8 cellular contexts compared by ENCODE assay signal in the genomic region with DNA sequence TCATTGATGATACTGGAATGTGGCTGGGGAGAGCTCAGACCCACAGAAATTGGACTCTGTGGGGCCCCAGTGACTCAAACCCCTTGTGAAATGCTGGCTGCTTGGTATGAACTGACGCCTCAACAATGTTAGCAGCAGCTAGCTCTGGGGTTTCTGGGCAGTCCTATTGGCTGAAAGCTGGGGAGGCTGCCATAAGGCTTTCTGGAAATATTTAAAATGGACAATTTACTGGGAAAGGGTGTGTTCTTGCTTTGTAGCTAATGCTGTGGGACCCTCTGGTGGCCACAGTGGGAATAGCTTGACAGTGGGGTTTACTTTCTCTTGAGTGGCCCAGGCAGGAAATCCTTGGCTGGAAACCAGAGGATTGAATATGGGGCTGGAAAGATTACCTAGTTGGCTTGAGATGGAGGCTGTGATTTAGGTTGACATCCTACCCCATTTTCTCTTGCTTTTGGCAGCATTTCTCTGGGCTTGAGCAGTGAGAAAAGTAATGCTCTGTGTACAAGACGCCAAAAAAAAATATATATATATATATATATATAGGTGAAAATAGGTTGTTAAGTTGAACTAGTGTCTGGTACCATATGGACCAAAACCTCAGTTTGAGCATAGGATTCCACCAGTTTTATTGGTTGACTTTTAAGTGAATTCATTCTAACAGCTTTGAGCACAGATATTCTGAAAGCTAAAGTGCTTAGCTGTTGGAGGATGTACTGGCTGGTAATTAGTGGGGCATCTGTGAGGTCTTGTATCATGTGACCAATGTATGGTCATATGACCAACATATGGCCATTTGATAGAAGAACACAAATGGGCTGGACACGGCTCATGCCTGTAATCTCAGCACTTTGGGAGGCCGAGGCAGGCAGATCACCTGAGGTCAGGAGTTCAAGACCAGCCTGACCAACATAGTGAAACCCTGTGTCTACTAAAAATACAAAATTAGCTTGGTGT. TPM values are rescaled to one million over a fixed set of nuclear protein-coding genes. Genes with fewer than 3 reads are reported as not detected.
DNase-seq lines count a peak whose midpoint lies in the region; ATAC-seq lines count a peak whose summit lies in the region.

No MANE protein-coding gene starts in this region.

- no peak overlapping the region for H3K27ac Mint-ChIP-seq in activated CD4-positive, alpha-beta T cell treated with anti-CD3 and anti-CD28 coated beads, Interleukin-2, amount 10 ng/mL, durations not matched to agents 7 days and 5 days

- H3K27me3 ChIP-seq in HAP-1 (ENCODE audit: low read depth): peaks cover 41% of the 10 kb centered on the region

- in situ Hi-C loops in HAP-1 (cut with MboI; ENCODE audit: low sequenced_read_pairs): no loop called here

- CTCF ChIA-PET in activated CD4-positive, alpha-beta T cell treated with anti-CD3 and anti-CD28 coated beads, Interleukin-2, amount 10 ng/mL, durations not matched to agents 7 days and 5 days (lab: Charles Lee): interaction anchor here (0.5 to 5.6 kb wide), 30 partner anchors 8 to 1867 kb away, joined by 3 to 75 read pairs (median 4); a partner anchor contains a TSS

- no peaks in the 10 kb centered on the region for H3K36me3 ChIP-seq in HAP-1 (replicated peaks)

- H3K4me1 ChIP-seq in HAP-1: no peaks in the 10 kb centered on the region

- H3K9me3 ChIP-seq in HAP-1: no peaks in the 10 kb centered on the region

- H3K4me1 Mint-ChIP-seq in activated CD4-positive, alpha-beta T cell treated with anti-CD3 and anti-CD28 coated beads, Interleukin-2, amount 10 ng/mL, durations not matched to agents 7 days and 5 days: peaks cover 16% of the 10 kb centered on the region

- H3K4me3 Mint-ChIP-seq in activated CD4-positive, alpha-beta T cell treated with anti-CD3 and anti-CD28 coated beads, Interleukin-2, amount 10 ng/mL, durations not matched to agents 7 days and 5 days: no peak overlapping the region

- POLR2A ChIA-PET in activated CD4-positive, alpha-beta T cell treated with anti-CD3 and anti-CD28 coated beads, Interleukin-2, amount 10 ng/mL, durations not matched to agents 7 days and 5 days (lab: Charles Lee): interaction anchor here (0.7 kb wide), 2 partner anchors 36 to 1369 kb away, joined by 3 to 5 read pairs; no protein-coding TSS in a partner anchor

- no peak for ATAC-seq in HG02763 (IDR thresholded peaks at IDR 0.05; ENCODE audit: unreplicated experiment)

- H3K4me3 ChIP-seq in HAP-1: no peak overlapping the region

- no peaks in the 10 kb centered on the region for H3K9me3 Mint-ChIP-seq in activated CD4-positive, alpha-beta T cell treated with anti-CD3 and anti-CD28 coated beads, Interleukin-2, amount 10 ng/mL, durations not matched to agents 7 days and 5 days

- DNase-seq in Ammon's horn (ENCODE audit: low spot score) (peak; percentile 79), HAP-1 (ENCODE audit: low spot score in 2 of 2) (peak; percentile 78 to 91), NCI-H526 (lab: John Stamatoyannopoulos, UW) (peak; percentile 82 to 96), dermis microvascular lymphatic vessel endothelial cell (ENCODE audit: low read depth in 2 of 2) (peak; percentile 76 to 82), medulla oblongata (ENCODE audit: extremely low spot score) (peak; percentile 90)
- DNase-seq in activated CD4-positive, alpha-beta T cell treated with anti-CD3 and anti-CD28 coated beads, Interleukin-2, amount 10 ng/mL, durations not matched to agents 7 days and 5 days: peak; percentile 84
- DNase-seq in stimulated activated CD4-positive, alpha-beta T cell treated with anti-CD3 and anti-CD28 coated beads, TNF-alpha, amount 100 ng/mL, for 24 hours (ENCODE audit: low read depth in 3 of 3): peak; percentile 44 to 73 (median 54)

- no peaks in the 10 kb centered on the region for H3K36me3 Mint-ChIP-seq in activated CD4-positive, alpha-beta T cell treated with anti-CD3 and anti-CD28 coated beads, Interleukin-2, amount 10 ng/mL, durations not matched to agents 7 days and 5 days (ENCODE audit: low read depth)

- peaks cover 38% of the 10 kb centered on the region for H3K27me3 Mint-ChIP-seq in activated CD4-positive, alpha-beta T cell treated with anti-CD3 and anti-CD28 coated beads, Interleukin-2, amount 10 ng/mL, durations not matched to agents 7 days and 5 days

RNA-seq across cellular contexts. Expression of a gene that starts 8.2 kb away (rescaled TPM):
- total RNA-seq in activated CD4-positive, alpha-beta T cell treated with anti-CD3 and anti-CD28 coated beads, Interleukin-2, amount 10 ng/mL, durations not matched to agents 7 days and 5 days: 100 to 1,000 TPM; 561 to 662 TPM
- total RNA-seq in dermis microvascular lymphatic vessel endothelial cell: 114 and 126 TPM in 2 replicates

RNA-seq across cellular contexts. Expression of a gene that starts 34.9 kb away (rescaled TPM):
- 100 to 1,000 TPM; 367 to 412 TPM for total RNA-seq in activated CD4-positive, alpha-beta T cell treated with anti-CD3 and anti-CD28 coated beads, Interleukin-2, amount 10 ng/mL, durations not matched to agents 7 days and 5 days
- 17.1 and 23.1 TPM in 2 replicates for total RNA-seq in dermis microvascular lymphatic vessel endothelial cell

Comparison
In these comparisons a context has a peak if more than half of its experiments do, and no peak if none do; other contexts are left out.
1. RNA of a gene that starts 34.9 kb away (total RNA-seq): 367 to 412 TPM in activated CD4-positive, alpha-beta T cell treated with anti-CD3 and anti-CD28 coated beads, Interleukin-2, amount 10 ng/mL, durations not matched to agents 7 days and 5 days; 17.1 to 23.1 TPM in dermis microvascular lymphatic vessel endothelial cell; every median in the first group is over 10 times any median in the second.
2. Peak in every context shown above with its lines, with median percentiles within 50 percentile points of each other: DNase-seq.